Comparison of ENCODE assay signal across 1 cellular context in the genomic region with DNA sequence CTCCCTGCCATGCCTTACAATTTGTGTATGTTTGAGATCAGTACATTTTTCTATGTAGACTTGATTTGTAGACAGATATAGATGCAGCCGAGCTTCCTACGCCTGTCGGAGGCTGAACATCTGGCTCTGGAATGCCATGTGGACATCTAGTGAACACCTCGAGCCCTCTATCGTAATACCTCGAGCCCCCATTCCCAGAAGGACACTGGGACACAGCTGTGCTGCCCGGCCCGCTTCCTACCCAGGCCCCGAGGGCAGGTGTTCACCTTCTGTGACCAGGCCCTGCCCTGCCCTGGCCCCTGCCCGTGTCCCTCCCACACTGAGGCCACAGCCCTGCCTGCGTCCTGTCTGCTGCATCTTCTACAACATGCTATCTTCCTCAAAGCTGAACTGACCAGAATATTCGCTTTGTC.
TF ChIP-seq lines count a peak whose summit lies in the region.

No MANE protein-coding gene starts in this region.

TF ChIP-seq in GM23338, 12 proteins besides CTCF, POLR2A, EP300 and RAD21:
- TF ChIP-seq, protein P1, sequence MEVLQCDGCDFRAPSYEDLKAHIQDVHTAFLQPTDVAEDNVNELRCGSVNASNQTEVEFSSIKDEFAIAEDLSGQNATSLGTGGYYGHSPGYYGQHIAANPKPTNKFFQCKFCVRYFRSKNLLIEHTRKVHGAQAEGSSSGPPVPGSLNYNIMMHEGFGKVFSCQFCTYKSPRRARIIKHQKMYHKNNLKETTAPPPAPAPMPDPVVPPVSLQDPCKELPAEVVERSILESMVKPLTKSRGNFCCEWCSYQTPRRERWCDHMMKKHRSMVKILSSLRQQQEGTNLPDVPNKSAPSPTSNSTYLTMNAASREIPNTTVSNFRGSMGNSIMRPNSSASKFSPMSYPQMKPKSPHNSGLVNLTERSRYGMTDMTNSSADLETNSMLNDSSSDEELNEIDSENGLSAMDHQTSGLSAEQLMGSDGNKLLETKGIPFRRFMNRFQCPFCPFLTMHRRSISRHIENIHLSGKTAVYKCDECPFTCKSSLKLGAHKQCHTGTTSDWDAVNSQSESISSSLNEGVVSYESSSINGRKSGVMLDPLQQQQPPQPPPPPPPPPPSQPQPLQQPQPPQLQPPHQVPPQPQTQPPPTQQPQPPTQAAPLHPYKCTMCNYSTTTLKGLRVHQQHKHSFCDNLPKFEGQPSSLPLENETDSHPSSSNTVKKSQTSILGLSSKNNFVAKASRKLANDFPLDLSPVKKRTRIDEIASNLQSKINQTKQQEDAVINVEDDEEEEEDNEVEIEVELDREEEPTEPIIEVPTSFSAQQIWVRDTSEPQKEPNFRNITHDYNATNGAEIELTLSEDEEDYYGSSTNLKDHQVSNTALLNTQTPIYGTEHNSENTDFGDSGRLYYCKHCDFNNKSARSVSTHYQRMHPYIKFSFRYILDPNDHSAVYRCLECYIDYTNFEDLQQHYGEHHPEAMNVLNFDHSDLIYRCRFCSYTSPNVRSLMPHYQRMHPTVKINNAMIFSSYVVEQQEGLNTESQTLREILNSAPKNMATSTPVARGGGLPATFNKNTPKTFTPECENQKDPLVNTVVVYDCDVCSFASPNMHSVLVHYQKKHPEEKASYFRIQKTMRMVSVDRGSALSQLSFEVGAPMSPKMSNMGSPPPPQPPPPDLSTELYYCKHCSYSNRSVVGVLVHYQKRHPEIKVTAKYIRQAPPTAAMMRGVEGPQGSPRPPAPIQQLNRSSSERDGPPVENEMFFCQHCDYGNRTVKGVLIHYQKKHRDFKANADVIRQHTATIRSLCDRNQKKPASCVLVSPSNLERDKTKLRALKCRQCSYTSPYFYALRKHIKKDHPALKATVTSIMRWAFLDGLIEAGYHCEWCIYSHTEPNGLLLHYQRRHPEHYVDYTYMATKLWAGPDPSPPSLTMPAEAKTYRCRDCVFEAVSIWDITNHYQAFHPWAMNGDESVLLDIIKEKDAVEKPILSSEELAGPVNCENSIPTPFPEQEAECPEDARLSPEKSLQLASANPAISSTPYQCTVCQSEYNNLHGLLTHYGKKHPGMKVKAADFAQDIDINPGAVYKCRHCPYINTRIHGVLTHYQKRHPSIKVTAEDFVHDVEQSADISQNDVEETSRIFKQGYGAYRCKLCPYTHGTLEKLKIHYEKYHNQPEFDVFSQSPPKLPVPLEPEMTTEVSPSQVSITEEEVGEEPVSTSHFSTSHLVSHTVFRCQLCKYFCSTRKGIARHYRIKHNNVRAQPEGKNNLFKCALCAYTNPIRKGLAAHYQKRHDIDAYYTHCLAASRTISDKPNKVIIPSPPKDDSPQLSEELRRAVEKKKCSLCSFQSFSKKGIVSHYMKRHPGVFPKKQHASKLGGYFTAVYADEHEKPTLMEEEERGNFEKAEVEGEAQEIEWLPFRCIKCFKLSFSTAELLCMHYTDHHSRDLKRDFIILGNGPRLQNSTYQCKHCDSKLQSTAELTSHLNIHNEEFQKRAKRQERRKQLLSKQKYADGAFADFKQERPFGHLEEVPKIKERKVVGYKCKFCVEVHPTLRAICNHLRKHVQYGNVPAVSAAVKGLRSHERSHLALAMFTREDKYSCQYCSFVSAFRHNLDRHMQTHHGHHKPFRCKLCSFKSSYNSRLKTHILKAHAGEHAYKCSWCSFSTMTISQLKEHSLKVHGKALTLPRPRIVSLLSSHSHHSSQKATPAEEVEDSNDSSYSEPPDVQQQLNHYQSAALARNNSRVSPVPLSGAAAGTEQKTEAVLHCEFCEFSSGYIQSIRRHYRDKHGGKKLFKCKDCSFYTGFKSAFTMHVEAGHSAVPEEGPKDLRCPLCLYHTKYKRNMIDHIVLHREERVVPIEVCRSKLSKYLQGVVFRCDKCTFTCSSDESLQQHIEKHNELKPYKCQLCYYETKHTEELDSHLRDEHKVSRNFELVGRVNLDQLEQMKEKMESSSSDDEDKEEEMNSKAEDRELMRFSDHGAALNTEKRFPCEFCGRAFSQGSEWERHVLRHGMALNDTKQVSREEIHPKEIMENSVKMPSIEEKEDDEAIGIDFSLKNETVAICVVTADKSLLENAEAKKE (CRISPR knock-in tag; IDR thresholded peaks at IDR 0.05) = no peak
- TF ChIP-seq EZH2phosphoT487 (IDR thresholded peaks at IDR 0.05; ENCODE audit: unreplicated experiment) (no peak), ZNF331 (CRISPR knock-in tag; IDR thresholded peaks at IDR 0.05; ENCODE audit: low read depth) (no peak), JUNB (IDR thresholded peaks at IDR 0.05; ENCODE audit: unreplicated experiment) (no peak), POLR2AphosphoS5 (IDR thresholded peaks at IDR 0.05; ENCODE audit: low read depth) (no peak), REST (IDR thresholded peaks at IDR 0.05; ENCODE audit: unreplicated experiment) (no peak), EZH2 (IDR thresholded peaks at IDR 0.05; ENCODE audit: low read depth, unreplicated experiment) (no peak), ZNF114 (CRISPR knock-in tag; IDR thresholded peaks at IDR 0.05) (no peak), NANOG (IDR thresholded peaks at IDR 0.05; ENCODE audit: borderline replicate concordance) (no peak)
- TF ChIP-seq, protein P2, sequence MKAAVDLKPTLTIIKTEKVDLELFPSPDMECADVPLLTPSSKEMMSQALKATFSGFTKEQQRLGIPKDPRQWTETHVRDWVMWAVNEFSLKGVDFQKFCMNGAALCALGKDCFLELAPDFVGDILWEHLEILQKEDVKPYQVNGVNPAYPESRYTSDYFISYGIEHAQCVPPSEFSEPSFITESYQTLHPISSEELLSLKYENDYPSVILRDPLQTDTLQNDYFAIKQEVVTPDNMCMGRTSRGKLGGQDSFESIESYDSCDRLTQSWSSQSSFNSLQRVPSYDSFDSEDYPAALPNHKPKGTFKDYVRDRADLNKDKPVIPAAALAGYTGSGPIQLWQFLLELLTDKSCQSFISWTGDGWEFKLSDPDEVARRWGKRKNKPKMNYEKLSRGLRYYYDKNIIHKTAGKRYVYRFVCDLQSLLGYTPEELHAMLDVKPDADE (IDR thresholded peaks at IDR 0.05) = no peak
